Comparison of ENCODE assay signal across 8 cellular contexts in genomic region chr16:69929480-69929879, GRCh38. TPM values are rescaled to one million over a fixed set of nuclear protein-coding genes. Genes with fewer than 3 reads are reported as not detected.
"Had no signal": no experiment of that assay in that cellular context is flagged by ENCODE, and none has a peak within 500 bp of the region (broad histone marks: within the 10 kb centered on the region; RNA-seq: fewer than 3 reads in every experiment).

No MANE protein-coding gene starts in this region.

- DNase-seq: cerebellar nuclear complex had no signal

- H3K4me2 ChIP-seq: hepatocyte had no signal

- H3K79me2 ChIP-seq: hepatocyte, parathyroid adenoma had no signal

- H3K4me3 ChIP-seq: adrenal gland, breast epithelium, hepatocyte, testis, upper lobe of left lung had no signal

- H3K27me3 ChIP-seq: adrenal gland, breast epithelium, hepatocyte, testis, upper lobe of left lung had no signal

- H3K4me1 ChIP-seq: parathyroid adenoma, upper lobe of left lung had no signal

- H3K9me3 ChIP-seq: adrenal gland, breast epithelium, testis, upper lobe of left lung had no signal

- H3K9ac ChIP-seq: parathyroid adenoma had no signal

- H2AFZ ChIP-seq: hepatocyte, parathyroid adenoma had no signal

- H3K27ac ChIP-seq: adrenal gland, parathyroid adenoma, testis, upper lobe of left lung had no signal

RNA-seq across cellular contexts. Expression of gene CLEC18A, which starts 21.7 kb away (rescaled TPM):
- polyA plus RNA-seq: immature natural killer cell had no signal
